9 cellular contexts compared by ENCODE assay signal in the genomic region with DNA sequence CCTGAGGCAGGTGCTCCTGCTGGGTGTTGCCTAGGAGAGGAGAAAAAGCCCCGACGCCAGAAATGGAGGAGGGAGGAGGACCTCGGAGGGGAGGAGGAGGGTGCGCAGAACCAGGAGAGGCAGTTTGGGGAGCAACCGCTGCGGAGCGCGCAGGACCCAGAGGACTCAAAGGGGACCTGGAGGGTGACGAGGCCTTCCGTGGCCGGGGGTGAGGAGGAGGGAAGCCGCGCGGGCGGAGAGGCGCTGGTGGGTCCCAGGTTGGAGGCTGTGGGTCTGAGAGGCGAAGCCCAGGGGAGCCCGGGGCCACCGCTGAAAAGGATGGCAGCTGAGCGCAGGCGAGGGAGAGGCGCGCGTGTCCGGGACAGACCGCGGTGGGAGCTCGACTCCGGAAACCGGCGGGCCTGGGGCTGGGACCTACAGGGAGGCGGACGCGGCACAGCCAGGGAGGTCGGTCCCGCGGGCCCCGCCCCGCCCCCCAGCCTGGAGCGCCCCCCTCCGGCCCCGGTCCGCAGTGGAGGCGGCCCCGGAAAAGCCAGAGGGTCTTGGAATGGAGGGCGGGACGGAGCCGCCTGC. TPM values are rescaled to one million over a fixed set of nuclear protein-coding genes. Genes with fewer than 3 reads are reported as not detected.
A peak's percentile ranks its signal among the peaks of the same experiment; 100 is the strongest.
DNase-seq lines count a peak whose midpoint lies in the region; ATAC-seq and TF ChIP-seq lines count a peak whose summit lies in the region.
"Had no signal": no experiment of that assay in that cellular context is flagged by ENCODE, and none has a peak within 500 bp of the region (broad histone marks: within the 10 kb centered on the region; RNA-seq: fewer than 3 reads in every experiment).

No MANE protein-coding gene starts in this region.

- TF ChIP-seq CTCF in AG09319 (IDR thresholded peaks at IDR 0.05; ENCODE audit: low read depth, low read length) (peak; percentile 3), Panc1 (IDR thresholded peaks at IDR 0.05) (peak; percentile 92), coronary artery (IDR thresholded peaks at IDR 0.05) (no peak), mucosa of descending colon (IDR thresholded peaks at IDR 0.05) (no peak)

- intact Hi-C loops in Panc1 (cut with micrococcal nuclease; ENCODE audit: unreplicated experiment) = no loop called here
- intact Hi-C loops in mucosa of descending colon (cut with DNase I, micrococcal nuclease) = no loop called here

- no peaks in the 10 kb centered on the region for H3K27me3 ChIP-seq in Panc1 (ENCODE audit: control insufficient read depth, insufficient read depth, low read length)

- H3K4me3 ChIP-seq in Panc1 (ENCODE audit: low read depth in 2 of 2, low read length in 2 of 2) = peak overlapping the region; percentile 57 to 80
- H3K4me3 ChIP-seq in coronary artery = peak overlapping the region; percentile 77
- H3K4me3 ChIP-seq in mucosa of descending colon = no peak overlapping the region

- H3K36me3 ChIP-seq in Panc1 (ENCODE audit: control insufficient read depth, insufficient read depth, low read length) (no peaks in the 10 kb centered on the region; the same call in 1 of the 2 replicates), mucosa of descending colon (ENCODE audit: low read depth) (no peaks in the 10 kb centered on the region)

- ATAC-seq in GM18520 (IDR thresholded peaks at IDR 0.05; ENCODE audit: unreplicated experiment) (peak; percentile 22), HG03025 (IDR thresholded peaks at IDR 0.05; ENCODE audit: low FRiP score, unreplicated experiment) (peak; percentile 16), Panc1 (peak; percentile 47), mucosa of descending colon (peak; percentile 33)

- DNase-seq in AG09319 (ENCODE audit: extremely low read depth, low read depth) (no peak), Panc1 (ENCODE audit: low read depth, low spot score) (no peak), coronary artery (ENCODE audit: low spot score) (no peak), mucosa of descending colon (no peak), NCI-H2029 treated with DMSO at 0.1 percent for 48 hours (lab: John Stamatoyannopoulos, UW) (no peak), GOT3 (lab: John Stamatoyannopoulos, UW) (no peak)

- peaks cover 15% of the 10 kb centered on the region for H3K4me1 ChIP-seq in Panc1 (ENCODE audit: control insufficient read depth, insufficient read depth, low read length)
- H3K4me1 ChIP-seq in mucosa of descending colon (ENCODE audit: low read depth) = peaks cover 22% of the 10 kb centered on the region

- H3K9me3 ChIP-seq in Panc1 (ENCODE audit: control insufficient read depth, insufficient read depth, low read depth, low read length) (no peaks in the 10 kb centered on the region), mucosa of descending colon (no peaks in the 10 kb centered on the region)

- POLR2A ChIA-PET in Panc1 (lab: Charles Lee) = interaction anchor here (0.5 kb wide), 1 partner anchor 72 kb away, joined by 4 read pairs; no protein-coding TSS in a partner anchor

- 0 out of 2 replicates have a peak overlapping the region, but pooled peaks have one; percentile 13 for H3K27ac ChIP-seq in Panc1 (ENCODE audit: low read length)
- no peak overlapping the region for H3K27ac ChIP-seq in coronary artery

- no TSS peak for BruUV-seq in Panc1 (replicated peaks; lab: Mats Ljungman, UMichigan)

- in situ Hi-C loops in Panc1 (cut with HindIII; ENCODE audit: low pct_unique_long_range_greater_than_20kb, low sequenced_read_pairs) = no loop called here

- CTCF ChIA-PET in Panc1 (lab: Charles Lee) = interaction anchor here (0.6 to 1.0 kb wide), 3 partner anchors 40 to 99 kb away, joined by 3 to 4 read pairs (median 3); no protein-coding TSS in a partner anchor

RNA-seq across cellular contexts. Expression of gene RNF223, which starts 15.1 kb away (rescaled TPM):
- total RNA-seq in Panc1 (2021; ENCODE audit: unreplicated experiment) (0.08 TPM), mucosa of descending colon (1 to 10 TPM; 1.3 to 7.5 (median 2.1) TPM)
- polyA plus RNA-seq in Panc1 (2012; ENCODE audit: insufficient read length) = not detected
- total RNA-seq: LHCN-M2 had no signal

RNA-seq across cellular contexts. Expression of gene AGRN, which starts 39.1 kb away (rescaled TPM):
- total RNA-seq in Panc1 (2021; ENCODE audit: unreplicated experiment) = 153 TPM
- polyA plus RNA-seq in Panc1 (2012; ENCODE audit: insufficient read length) = 160 TPM
- 10 to 100 TPM; 32.0 to 54.4 (median 40.6) TPM for total RNA-seq in mucosa of descending colon

RNA-seq across cellular contexts. Expression of gene ISG15, which starts 45.7 kb away (rescaled TPM):
- total RNA-seq in Panc1 (2021; ENCODE audit: unreplicated experiment) = 102 TPM
- polyA plus RNA-seq in Panc1 (2012; ENCODE audit: insufficient read length) = 82.4 TPM
- total RNA-seq in mucosa of descending colon = 10 to 100 TPM; 37.5 to 41.7 (median 38.7) TPM

RNA-seq across cellular contexts. Expression of gene C1orf159, which starts 56.9 kb away (rescaled TPM):
- total RNA-seq in Panc1 (2021; ENCODE audit: unreplicated experiment) (28.8 TPM), mucosa of descending colon (10 to 100 TPM; 18.4 to 25.3 (median 24.0) TPM)
- polyA plus RNA-seq in Panc1 (2012; ENCODE audit: insufficient read length) = 25.8 TPM

RNA-seq across cellular contexts. Expression of gene HES4, which starts 59.1 kb away (rescaled TPM):
- total RNA-seq in Panc1 (2021; ENCODE audit: unreplicated experiment) (74.2 TPM), mucosa of descending colon (10 to 100 TPM; 10.3 to 22.7 (median 21.1) TPM)
- 67.0 TPM for polyA plus RNA-seq in Panc1 (2012; ENCODE audit: insufficient read length)

Comparison
In these comparisons a context has a peak if more than half of its experiments do, and no peak if none do; other contexts are left out.
1. CTCF ChIP-seq: peak in AG09319 (single experiment) and Panc1 (single experiment); none in coronary artery (single experiment) and mucosa of descending colon (single experiment).
2. Peak in every context shown above with its lines, with median percentiles within 50 percentile points of each other: ATAC-seq.